ENCODE assay signal across 18 cellular contexts in genomic region chr6:24689964-24690363, GRCh38. TPM values are rescaled to one million over a fixed set of nuclear protein-coding genes. Genes with fewer than 3 reads are reported as not detected.
"Had no signal": no experiment of that assay in that cellular context is flagged by ENCODE, and none has a peak within 500 bp of the region (broad histone marks: within the 10 kb centered on the region; RNA-seq: fewer than 3 reads in every experiment).

No MANE protein-coding gene starts in this region.

- ATAC-seq: activated CD4-positive, CD25-positive, alpha-beta regulatory T cell treated with anti-CD3 and anti-CD28 coated beads, Interleukin-2, amount 50 U/mL, for 24 hours; naive thymus-derived CD4-positive, alpha-beta T cell; stimulated activated memory B cell treated with anti-CD40 and anti-IgM and Interleukin-4, amounts not matched to agents 10 μg/mL and 1 μg/mL and 100 μg/mL, for 72 hours had no signal

- H3K9me3 ChIP-seq: esophagus squamous epithelium, transverse colon had no signal

- H3K27me3 ChIP-seq: brain microvascular endothelial cell, esophagus squamous epithelium, transverse colon had no signal

- DNase-seq: activated CD4-positive, alpha-beta T cell treated with anti-CD3 and anti-CD28 coated beads, Interleukin-2, amount 50 U/mL, for 4 hours; activated effector memory CD4-positive, alpha-beta T cell treated with Interleukin-2 at 50 U/mL for 16 hours; activated T-cell treated with anti-CD3 and anti-CD28 coated beads, Interleukin-2, amount 50 U/mL, for 1 hour; amniotic stem cell; brain microvascular endothelial cell; esophagus squamous epithelium; hypothalamus; left cardiac atrium; naive thymus-derived CD4-positive, alpha-beta T cell; retina; substantia nigra; T-helper 2 cell; transverse colon had no signal

- H3K4me3 Mint-ChIP-seq: activated naive CD4-positive, alpha-beta T cell treated with anti-CD3 and anti-CD28 coated beads, Interleukin-2, amount 50 U/mL, for 24 hours; naive thymus-derived CD4-positive, alpha-beta T cell; stimulated activated memory B cell treated with anti-CD40 and anti-IgM and Interleukin-4, amounts not matched to agents 10 μg/mL and 1 μg/mL and 100 μg/mL, for 72 hours had no signal

- H3K36me3 ChIP-seq: brain microvascular endothelial cell, transverse colon had no signal

- H3K27ac ChIP-seq: brain microvascular endothelial cell, esophagus squamous epithelium, transverse colon had no signal

- H3K9me3 Mint-ChIP-seq: activated naive CD4-positive, alpha-beta T cell treated with anti-CD3 and anti-CD28 coated beads, Interleukin-2, amount 50 U/mL, for 24 hours; naive thymus-derived CD4-positive, alpha-beta T cell; stimulated activated memory B cell treated with anti-CD40 and anti-IgM and Interleukin-4, amounts not matched to agents 10 μg/mL and 1 μg/mL and 100 μg/mL, for 72 hours had no signal

- H3K4me1 Mint-ChIP-seq: stimulated activated memory B cell treated with anti-CD40 and anti-IgM and Interleukin-4, amounts not matched to agents 10 μg/mL and 1 μg/mL and 100 μg/mL, for 72 hours had no signal

- H3K4me3 ChIP-seq: esophagus squamous epithelium, lung, smooth muscle cell, transverse colon had no signal

- H3K4me1 ChIP-seq: esophagus squamous epithelium, transverse colon had no signal

- H3K4me2 ChIP-seq: smooth muscle cell had no signal

- H3K27me3 Mint-ChIP-seq: activated naive CD4-positive, alpha-beta T cell treated with anti-CD3 and anti-CD28 coated beads, Interleukin-2, amount 50 U/mL, for 24 hours; naive thymus-derived CD4-positive, alpha-beta T cell; stimulated activated memory B cell treated with anti-CD40 and anti-IgM and Interleukin-4, amounts not matched to agents 10 μg/mL and 1 μg/mL and 100 μg/mL, for 72 hours had no signal

RNA-seq across cellular contexts. Expression of gene KIAA0319, which starts 44.0 kb away (rescaled TPM):
- total RNA-seq: smooth muscle cell had no signal
- polyA plus RNA-seq: smooth muscle cell had no signal
